13 cellular contexts compared by ENCODE assay signal in genomic region chr14:101763941-101764709, GRCh38. TPM values are rescaled to one million over a fixed set of nuclear protein-coding genes. Genes with fewer than 3 reads are reported as not detected.
DNase-seq lines count a peak whose midpoint lies in the region; ATAC-seq and TF ChIP-seq lines count a peak whose summit lies in the region.
"Had no signal": no experiment of that assay in that cellular context is flagged by ENCODE, and none has a peak within 500 bp of the region (broad histone marks: within the 10 kb centered on the region; RNA-seq: fewer than 3 reads in every experiment).

No MANE protein-coding gene starts in this region.

- WGBS in esophagus muscularis mucosa, result 94% methylated on average over 10 of the region's 10 CpGs

- no peak for ATAC-seq in activated CD4-positive, alpha-beta T cell treated with anti-CD3 and anti-CD28 coated beads for 36 hours

- POLR2A ChIA-PET in activated CD4-positive, alpha-beta T cell treated with anti-CD3 and anti-CD28 coated beads for 36 hours (lab: Charles Lee), result interaction anchor here (0.6 to 1.9 kb wide), 4 partner anchors 45 to 114 kb away, joined by 4 to 7 read pairs (median 4); no protein-coding TSS in a partner anchor
- POLR2A ChIA-PET in activated CD4-positive, alpha-beta T cell treated with anti-CD3 and anti-CD28 coated beads, Interleukin-2, amount 10 ng/mL, durations not matched to agents 7 days and 5 days (lab: Charles Lee), result no interaction called here
- POLR2A ChIA-PET in PC-9 (lab: Charles Lee; ENCODE audit: unreplicated experiment), result no interaction called here

- no peaks in the 10 kb centered on the region for H3K9me2 ChIP-seq in PC-9 (ENCODE audit: insufficient read depth)

- H3K4me3 Mint-ChIP-seq in activated CD4-positive, alpha-beta T cell treated with anti-CD3 and anti-CD28 coated beads for 36 hours, result peak overlapping the region; percentile 5
- H3K4me3 Mint-ChIP-seq in activated CD4-positive, alpha-beta T cell treated with anti-CD3 and anti-CD28 coated beads, Interleukin-2, amount 10 ng/mL, durations not matched to agents 7 days and 5 days, result no peak overlapping the region

- no peak for TF ChIP-seq POLR2A in esophagus muscularis mucosa (IDR thresholded peaks at IDR 0.05; ENCODE audit: low read depth)

- H4K20me1 ChIP-seq in PC-9 (ENCODE audit: insufficient read depth), result no peaks in the 10 kb centered on the region
- no peaks in the 10 kb centered on the region for H4K20me1 ChIP-seq in osteoblast (ENCODE audit: insufficient read depth, low read length)

- CTCF ChIA-PET in activated CD4-positive, alpha-beta T cell treated with anti-CD3 and anti-CD28 coated beads for 36 hours (lab: Charles Lee), result interaction anchor here (0.6 to 1.9 kb wide), 3 partner anchors 27 to 80 kb away, joined by 4 to 5 read pairs (median 4); no protein-coding TSS in a partner anchor
- CTCF ChIA-PET in activated CD4-positive, alpha-beta T cell treated with anti-CD3 and anti-CD28 coated beads, Interleukin-2, amount 10 ng/mL, durations not matched to agents 7 days and 5 days (lab: Charles Lee), result interaction anchor here (1.3 to 2.3 kb wide), 3 partner anchors 53 to 58 kb away, joined by 3 to 8 read pairs (median 3); no protein-coding TSS in a partner anchor
- CTCF ChIA-PET in PC-9 (lab: Charles Lee), result interaction anchor here (0.6 kb wide), 1 partner anchor 520 kb away, joined by 7 read pairs; no protein-coding TSS in a partner anchor

- TF ChIP-seq CTCF in PC-9 (conservative IDR thresholded peaks at IDR 0.05) (no peak), esophagus muscularis mucosa (IDR thresholded peaks at IDR 0.05) (no peak), osteoblast (IDR thresholded peaks at IDR 0.05; ENCODE audit: extremely low read depth, low read depth, low read length) (no peak), ascending aorta (IDR thresholded peaks at IDR 0.05) (no peak)

- H3K9me3 ChIP-seq in PC-9 (ENCODE audit: insufficient read depth, low read depth) (no peaks in the 10 kb centered on the region), esophagus muscularis mucosa (no peaks in the 10 kb centered on the region), osteoblast (ENCODE audit: low read depth, low read length) (no peaks in the 10 kb centered on the region), ascending aorta (no peaks in the 10 kb centered on the region)
- H3K9me3 ChIP-seq: Caco-2 had no signal

- intact Hi-C loops in activated CD4-positive, alpha-beta T cell treated with anti-CD3 and anti-CD28 coated beads for 36 hours (cut with DNase I, micrococcal nuclease), result loop anchor here (2.0 to 10.0 kb wide), 6 partner anchors 61 to 1953 kb away; partner anchors contain the start of genes EIF5 (in 1 of the 2), EVL (in 1 of the 2), XRCC3 (in 1 of the 2) and YY1 (in 1 of the 2)
- intact Hi-C loops in PC-9 (cut with micrococcal nuclease; ENCODE audit: unreplicated experiment), result no loop called here
- intact Hi-C loops in esophagus muscularis mucosa (cut with DNase I), result loop anchor here (10.0 kb wide), 2 partner anchors 181 to 331 kb away; no protein-coding TSS in a partner anchor
- intact Hi-C loops in ascending aorta (cut with DNase I), result loop anchor here (5.0 kb wide), 3 partner anchors 198 to 828 kb away; partner anchors contain the start of genes ANKRD9, DYNC1H1 and RCOR1

- no peaks in the 10 kb centered on the region for H3K27me3 Mint-ChIP-seq in activated CD4-positive, alpha-beta T cell treated with anti-CD3 and anti-CD28 coated beads for 36 hours
- peaks cover 2% of the 10 kb centered on the region for H3K27me3 Mint-ChIP-seq in activated CD4-positive, alpha-beta T cell treated with anti-CD3 and anti-CD28 coated beads, Interleukin-2, amount 10 ng/mL, durations not matched to agents 7 days and 5 days

- H3K27ac ChIP-seq in PC-9, result no peak overlapping the region
- peak overlapping the region in 3 of 4 donors; percentile 13 to 41 (median 21) for H3K27ac ChIP-seq in esophagus muscularis mucosa (replicated peaks in 1 of 4)
- no peak overlapping the region for H3K27ac ChIP-seq in osteoblast (ENCODE audit: low read depth, low read length)
- H3K27ac ChIP-seq in ascending aorta, result no peak overlapping the region

- peak overlapping the region; percentile 77 for H3K27ac Mint-ChIP-seq in activated CD4-positive, alpha-beta T cell treated with anti-CD3 and anti-CD28 coated beads for 36 hours
- no peak overlapping the region for H3K27ac Mint-ChIP-seq in activated CD4-positive, alpha-beta T cell treated with anti-CD3 and anti-CD28 coated beads, Interleukin-2, amount 10 ng/mL, durations not matched to agents 7 days and 5 days

- TF ChIP-seq EP300 in esophagus muscularis mucosa (IDR thresholded peaks at IDR 0.05), result no peak

- TSS peak; percentile 31 for BruUV-seq in PC-9 (replicated peaks; lab: Mats Ljungman, UMichigan)

- peaks cover 35% of the 10 kb centered on the region for H3K36me3 Mint-ChIP-seq in activated CD4-positive, alpha-beta T cell treated with anti-CD3 and anti-CD28 coated beads for 36 hours (ENCODE audit: low read depth)
- H3K36me3 Mint-ChIP-seq in activated CD4-positive, alpha-beta T cell treated with anti-CD3 and anti-CD28 coated beads, Interleukin-2, amount 10 ng/mL, durations not matched to agents 7 days and 5 days (ENCODE audit: low read depth), result peaks cover 7% of the 10 kb centered on the region

- peaks cover 50% of the 10 kb centered on the region for H3K4me1 Mint-ChIP-seq in activated CD4-positive, alpha-beta T cell treated with anti-CD3 and anti-CD28 coated beads for 36 hours
- peaks cover 28% of the 10 kb centered on the region for H3K4me1 Mint-ChIP-seq in activated CD4-positive, alpha-beta T cell treated with anti-CD3 and anti-CD28 coated beads, Interleukin-2, amount 10 ng/mL, durations not matched to agents 7 days and 5 days

- no peak overlapping the region for H3K4me2 ChIP-seq in PC-9
- H3K4me2 ChIP-seq in osteoblast (ENCODE audit: insufficient read depth, low read length), result no peak overlapping the region

- H3K4me1 ChIP-seq in PC-9 (replicated peaks; ENCODE audit: insufficient read depth), result peaks cover 23% of the 10 kb centered on the region
- peaks cover 18 to 46% (median 41%) of the 10 kb centered on the region in 4 donors for H3K4me1 ChIP-seq in esophagus muscularis mucosa
- H3K4me1 ChIP-seq in osteoblast (ENCODE audit: insufficient read depth, low read length), result peaks cover 10% of the 10 kb centered on the region
- H3K4me1 ChIP-seq in ascending aorta, result peaks cover 0 to 5% of the 10 kb centered on the region in 2 donors

- H3K79me2 ChIP-seq in PC-9 (ENCODE audit: low read depth) (peaks cover 21% of the 10 kb centered on the region), osteoblast (ENCODE audit: insufficient read depth, low read length) (no peaks in the 10 kb centered on the region)

- H3F3A ChIP-seq in PC-9 (ENCODE audit: insufficient read depth, low read depth), result peaks cover 37% of the 10 kb centered on the region; the same call in 1 of the 2 replicates

- H3K4me3 ChIP-seq in PC-9 (no peak overlapping the region), esophagus muscularis mucosa (no peak overlapping the region), osteoblast (ENCODE audit: insufficient read depth, low read length) (no peak overlapping the region), ascending aorta (no peak overlapping the region)

- DNase-seq in activated CD4-positive, alpha-beta T cell treated with anti-CD3 and anti-CD28 coated beads for 36 hours, result no peak
- DNase-seq in activated CD4-positive, alpha-beta T cell treated with anti-CD3 and anti-CD28 coated beads, Interleukin-2, amount 10 ng/mL, durations not matched to agents 7 days and 5 days, result no peak
- DNase-seq in PC-9, result peak in 1 of 2 experiments; percentile 32
- peak; percentile 84 for DNase-seq in esophagus muscularis mucosa (ENCODE audit: extremely low spot score)
- DNase-seq in osteoblast (ENCODE audit: insufficient read length, low spot score, missing footprints), result peak; percentile 83
- no peak for DNase-seq in ascending aorta (ENCODE audit: low spot score in 2 of 2)
- no peak for DNase-seq in cerebellar cortex (ENCODE audit: low spot score)
- no peak for DNase-seq in stimulated activated CD4-positive, alpha-beta T cell treated with anti-CD3 and anti-CD28 coated beads, Interleukin-15, amount 100 ng/mL, for 24 hours
- DNase-seq: Caco-2; MV-4-11; retina; stimulated activated CD8-positive, alpha-beta memory T cell treated with anti-CD3 and anti-CD28 coated beads, Interleukin-4, amount 100 ng/mL, for 48 hours; T-helper 9 cell had no signal

- H3K9me3 Mint-ChIP-seq in activated CD4-positive, alpha-beta T cell treated with anti-CD3 and anti-CD28 coated beads for 36 hours (ENCODE audit: low read depth), result no peaks in the 10 kb centered on the region
- no peaks in the 10 kb centered on the region for H3K9me3 Mint-ChIP-seq in activated CD4-positive, alpha-beta T cell treated with anti-CD3 and anti-CD28 coated beads, Interleukin-2, amount 10 ng/mL, durations not matched to agents 7 days and 5 days

- H2AFZ ChIP-seq in PC-9 (no peak overlapping the region), osteoblast (ENCODE audit: low read length) (no peak overlapping the region)

- no peaks in the 10 kb centered on the region for H3K27me3 ChIP-seq in PC-9 (ENCODE audit: insufficient read depth, low read depth)
- H3K27me3 ChIP-seq in esophagus muscularis mucosa, result no peaks in the 10 kb centered on the region
- H3K27me3 ChIP-seq in osteoblast (ENCODE audit: insufficient read depth, low read length), result peaks cover 4% of the 10 kb centered on the region
- H3K27me3 ChIP-seq in ascending aorta, result no peaks in the 10 kb centered on the region

- H3K36me3 ChIP-seq in PC-9 (ENCODE audit: low read depth), result peaks cover 27% of the 10 kb centered on the region
- H3K36me3 ChIP-seq in esophagus muscularis mucosa, result peaks cover 0 to 34% (median 15%) of the 10 kb centered on the region in 4 donors
- peaks cover 5% of the 10 kb centered on the region for H3K36me3 ChIP-seq in osteoblast (ENCODE audit: insufficient read depth, low read length)
- peaks cover 0 to 11% of the 10 kb centered on the region in 2 donors for H3K36me3 ChIP-seq in ascending aorta

RNA-seq across cellular contexts. Expression of gene PPP2R5C, which starts 2.6 kb away (rescaled TPM):
- total RNA-seq in activated CD4-positive, alpha-beta T cell treated with anti-CD3 and anti-CD28 coated beads for 36 hours, result 100 to 1,000 TPM; 232 to 281 TPM
- total RNA-seq in activated CD4-positive, alpha-beta T cell treated with anti-CD3 and anti-CD28 coated beads, Interleukin-2, amount 10 ng/mL, durations not matched to agents 7 days and 5 days, result 100 to 1,000 TPM; 291 to 300 TPM
- total RNA-seq in PC-9 (2021) (301 and 401 TPM in 2 replicates), esophagus muscularis mucosa (100 to 1,000 TPM; 103 to 142 (median 131) TPM), osteoblast (101 and 111 TPM in 2 replicates), ascending aorta (45.6 TPM)

Comparison
In these comparisons a context has a peak if more than half of its experiments do, and no peak if none do; other contexts are left out.
1. DNase-seq: peak in esophagus muscularis mucosa (single experiment) and osteoblast (single experiment); none in activated CD4-positive, alpha-beta T cell treated with anti-CD3 and anti-CD28 coated beads for 36 hours (single experiment), activated CD4-positive, alpha-beta T cell treated with anti-CD3 and anti-CD28 coated beads, Interleukin-2, amount 10 ng/mL, durations not matched to agents 7 days and 5 days (single experiment), ascending aorta (0 of 2), cerebellar cortex (single experiment) and stimulated activated CD4-positive, alpha-beta T cell treated with anti-CD3 and anti-CD28 coated beads, Interleukin-15, amount 100 ng/mL, for 24 hours (single experiment).
2. H3K27ac ChIP-seq: peak in esophagus muscularis mucosa (3 of 4); none in PC-9 (single experiment), osteoblast (single experiment) and ascending aorta (0 of 2).